9 cellular contexts compared by ENCODE assay signal in the genomic region with DNA sequence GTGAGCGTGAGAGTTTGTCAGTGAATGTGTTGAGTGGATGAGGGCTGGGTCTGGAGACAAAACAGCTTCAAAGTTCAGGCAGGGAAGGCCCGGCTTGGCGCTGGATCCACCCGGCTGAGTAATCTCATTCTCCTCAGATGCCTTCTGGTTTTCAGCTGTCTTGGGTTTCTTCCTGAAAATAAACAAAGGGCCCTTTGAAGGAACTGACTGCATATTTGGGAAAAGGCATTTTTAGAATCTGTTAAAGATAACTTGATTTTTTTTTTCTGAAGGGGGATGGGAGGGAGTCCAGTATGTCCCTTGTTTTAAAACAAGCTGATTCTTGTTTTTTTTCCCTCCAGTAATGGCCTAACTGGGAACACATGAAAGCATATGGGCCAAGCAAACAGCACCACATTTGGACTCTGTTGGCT.
DNase-seq lines count a peak whose midpoint lies in the region; ATAC-seq, FAIRE-seq and TF ChIP-seq lines count a peak whose summit lies in the region.
"Had no signal": no experiment of that assay in that cellular context is flagged by ENCODE, and none has a peak within 500 bp of the region (broad histone marks: within the 10 kb centered on the region; RNA-seq: fewer than 3 reads in every experiment).

No MANE protein-coding gene starts in this region.

- H4K8ac ChIP-seq in H1 (ENCODE audit: extremely low read depth, insufficient read depth, low read length), result no peak overlapping the region; the same call in 1 of the 2 replicates

- DNase-seq in HCEC 1CT (peak; percentile 87), H1 (ENCODE audit: low read depth in 1 of 2, low spot score in 2 of 2) (no peak), lower leg skin (ENCODE audit: low spot score in 2 of 2) (peak; percentile 64 to 91)
- no peak for DNase-seq in stimulated activated CD4-positive, alpha-beta T cell treated with anti-CD3 and anti-CD28 coated beads, Interleukin-4, amount 100 ng/mL, for 24 hours
- DNase-seq: NCI-H187 had no signal

- no peak for TF ChIP-seq EP300 in H1 (IDR thresholded peaks at IDR 0.05; ENCODE audit: borderline replicate concordance in 1 of 2, low read depth in 2 of 2, low read length in 2 of 2)

- no peak overlapping the region for H4K91ac ChIP-seq in H1 (replicated peaks; ENCODE audit: insufficient read length, low read length)

- H4K5ac ChIP-seq in H1 (ENCODE audit: insufficient read length, low read depth, low read length), result no peak overlapping the region

- H3K4me1 ChIP-seq in H1 (replicated peaks in 1 of 4; ENCODE audit: control insufficient read depth in 3 of 4, insufficient read depth in 4 of 4, low read length in 3 of 4) (peaks cover 0 to 7% (median 3%) of the 10 kb centered on the region in 4 experiments; a peak in 2 of 7 replicates), stomach smooth muscle (ENCODE audit: control insufficient read depth, insufficient read depth, low read length) (peaks cover 10% of the 10 kb centered on the region)

- H3K9me3 ChIP-seq in H1 (ENCODE audit: insufficient read depth in 2 of 2, low read depth in 1 of 2, low read length in 1 of 2) (no peaks in the 10 kb centered on the region; a peak in 1 of 4 replicates), stomach smooth muscle (ENCODE audit: control insufficient read depth in 2 of 2, low read length in 2 of 2) (no peaks in the 10 kb centered on the region)

- ATAC-seq in GM18498 (IDR thresholded peaks at IDR 0.05; ENCODE audit: unreplicated experiment) (no peak), HG03139 (IDR thresholded peaks at IDR 0.05; ENCODE audit: unreplicated experiment) (no peak), GM21367 (IDR thresholded peaks at IDR 0.05; ENCODE audit: unreplicated experiment) (no peak)

- H3K27me3 ChIP-seq in H1 (replicated peaks in 1 of 4; ENCODE audit: control insufficient read depth in 3 of 4, extremely low read depth in 1 of 4, insufficient read depth in 3 of 4, low read length in 3 of 4), result no peaks in the 10 kb centered on the region
- H3K27me3 ChIP-seq in stomach smooth muscle (ENCODE audit: control insufficient read depth in 1 of 2, insufficient read depth in 2 of 2, low read length in 2 of 2), result no peaks in the 10 kb centered on the region

- H3K27ac ChIP-seq in H1 (ENCODE audit: low read depth, low read length), result no peak overlapping the region
- peak overlapping the region; percentile 50 for H3K27ac ChIP-seq in stomach smooth muscle (ENCODE audit: low read length)

- no peak overlapping the region for H2BK15ac ChIP-seq in H1 (ENCODE audit: low read length)

- H2AFZ ChIP-seq in H1 (ENCODE audit: low read length), result peak overlapping the region; percentile 76; the same call in 1 of the 2 replicates

- H3K4me3 ChIP-seq in H1 (ENCODE audit: extremely low read depth in 1 of 4, insufficient read depth in 2 of 4, low read depth in 3 of 4, low read length in 4 of 4) (no peak overlapping the region), lower leg skin (ENCODE audit: low read depth, poor library complexity, severe bottlenecking) (no peak overlapping the region), stomach smooth muscle (ENCODE audit: low read length in 2 of 2) (no peak overlapping the region)

- no peak overlapping the region for H2AK5ac ChIP-seq in H1 (ENCODE audit: low read depth, low read length)

- no peak overlapping the region for H3K4me2 ChIP-seq in H1 (ENCODE audit: insufficient read depth in 1 of 2, low read depth in 2 of 2, low read length in 2 of 2)

- WGBS in H1 (ENCODE audit: extremely low coverage in 1 of 2, insufficient coverage in 1 of 2, insufficient read length in 1 of 2, insufficient replicate concordance in 2 of 2, low coverage in 1 of 2, low lambda C conversion rate in 2 of 2, missing lambda C conversion rate in 1 of 2), 2 experiments, result 91% methylated on average over 4 of the region's 4 CpGs; no CpG with 5 or more reads in 1 of the 2 experiments
- 35 to 42% methylated on average over 4 of the region's 4 CpGs for WGBS in lower leg skin, 2 donors

- no peaks in the 10 kb centered on the region for H3K79me1 ChIP-seq in H1 (ENCODE audit: low read depth, low read length)

- no peak overlapping the region for H3K56ac ChIP-seq in H1 (replicated peaks; ENCODE audit: insufficient read length, low read depth, low read length)

- POLR2A ChIA-PET in H1 (lab: Charles Lee; ENCODE audit: partially characterized antibody), result interaction anchor here (1.1 kb wide), 1 partner anchor 23 kb away, joined by 3 read pairs; no protein-coding TSS in a partner anchor

- no peak for TF ChIP-seq RAD21 in H1 (IDR thresholded peaks at IDR 0.05 in 1 of 2, conservative IDR thresholded peaks at IDR 0.05 in 1 of 2; ENCODE audit: low read depth in 2 of 2, low read length in 2 of 2)

- H2BK5ac ChIP-seq in H1 (ENCODE audit: low read depth, low read length), result no peak overlapping the region

- no peak overlapping the region for H3K4ac ChIP-seq in H1 (replicated peaks; ENCODE audit: insufficient read length, low read depth, low read length)

- no peak overlapping the region for H2BK20ac ChIP-seq in H1 (ENCODE audit: low read length)

- H2BK120ac ChIP-seq in H1 (replicated peaks; ENCODE audit: low read depth, low read length), result no peak overlapping the region

- H2BK12ac ChIP-seq in H1 (ENCODE audit: low read depth, low read length), result no peak overlapping the region

- H3K36me3 ChIP-seq in H1 (ENCODE audit: control insufficient read depth in 2 of 4, insufficient read depth in 4 of 4, low read length in 3 of 4), result peaks cover 0 to 3% (median 0%) of the 10 kb centered on the region in 4 experiments; a peak in 1 of 8 replicates
- peaks cover 2 to 3% of the 10 kb centered on the region in 2 donors for H3K36me3 ChIP-seq in stomach smooth muscle (ENCODE audit: control insufficient read depth in 2 of 2, insufficient read depth in 2 of 2, low read length in 2 of 2)

- TF ChIP-seq POLR2A in H1 (IDR thresholded peaks at IDR 0.05; ENCODE audit: control extremely low read depth in 1 of 2, low read depth in 2 of 2, low read length in 2 of 2), result no peak
- no peak for TF ChIP-seq POLR2A in lower leg skin (IDR thresholded peaks at IDR 0.05)

- intact Hi-C loops in lower leg skin (cut with DNase I; ENCODE audit: low total_unique reads), result no loop called here

- H3K23me2 ChIP-seq in H1 (ENCODE audit: low read depth, low read length), result no peaks in the 10 kb centered on the region

- H4K20me1 ChIP-seq in H1 (replicated peaks in 1 of 2; ENCODE audit: control insufficient read depth in 1 of 2, insufficient read depth in 2 of 2, low read length in 2 of 2), result no peaks in the 10 kb centered on the region

- no peaks in the 10 kb centered on the region for H3K79me2 ChIP-seq in H1 (ENCODE audit: control insufficient read depth in 1 of 2, insufficient read depth in 2 of 2, low read length in 2 of 2)

- H3K18ac ChIP-seq in H1 (ENCODE audit: extremely low read depth, low read length), result no peak overlapping the region

- FAIRE-seq in H1 (lab: Jason Lieb, UNC), result no peak

- TF ChIP-seq CTCF in H1 (IDR thresholded peaks at IDR 0.05; ENCODE audit: control extremely low read depth in 1 of 3, insufficient read depth in 1 of 3, low read depth in 1 of 3, low read length in 3 of 3) (no peak), lower leg skin (IDR thresholded peaks at IDR 0.05) (no peak)

- CTCF ChIA-PET in H1 (lab: Charles Lee; ENCODE audit: partially characterized antibody), result interaction anchor here (0.6 to 3.4 kb wide), 19 partner anchors 9 to 498 kb away, joined by 3 to 18 read pairs (median 4); no protein-coding TSS in a partner anchor

- no peak overlapping the region for H3K23ac ChIP-seq in H1 (ENCODE audit: insufficient read length)

- H3K14ac ChIP-seq in H1 (ENCODE audit: insufficient read length), result no peak overlapping the region

- no peak overlapping the region for H3K9ac ChIP-seq in H1 (replicated peaks in 1 of 4; ENCODE audit: extremely low read depth in 1 of 4, low read depth in 3 of 4, low read length in 3 of 4)
- no peak overlapping the region for H3K9ac ChIP-seq in stomach smooth muscle (ENCODE audit: low read length in 2 of 2)

TF ChIP-seq in H1, 55 proteins besides CTCF, POLR2A, EP300 and RAD21:
- TF ChIP-seq CREB1 (IDR thresholded peaks at IDR 0.05) (no peak), CBX8 (IDR thresholded peaks at IDR 0.05; ENCODE audit: borderline replicate concordance, low read depth, low read length) (no peak), NRF1 (IDR thresholded peaks at IDR 0.05; ENCODE audit: low read depth, low read length) (no peak), SAP30 (IDR thresholded peaks at IDR 0.05; ENCODE audit: insufficient read depth, insufficient replicate concordance, low read length) (no peak), SP4 (IDR thresholded peaks at IDR 0.05; ENCODE audit: low read length) (no peak), RNF2 (IDR thresholded peaks at IDR 0.05; ENCODE audit: borderline replicate concordance, low read depth, low read length, missing control alignments, poor library complexity, severe bottlenecking) (no peak), JUND (IDR thresholded peaks at IDR 0.05; ENCODE audit: low read length) (no peak), TCF12 (IDR thresholded peaks at IDR 0.05; ENCODE audit: low read depth, low read length) (no peak), SIRT6 (IDR thresholded peaks at IDR 0.05; ENCODE audit: low read length) (no peak), YY1 (IDR thresholded peaks at IDR 0.05; ENCODE audit: low read depth, low read length) (no peak), SP2 (IDR thresholded peaks at IDR 0.05; ENCODE audit: low read length) (no peak), TAF7 (optimal IDR thresholded peaks at IDR 0.05; ENCODE audit: borderline replicate concordance, low read depth, low read length) (no peak)
- TF ChIP-seq, protein P1, sequence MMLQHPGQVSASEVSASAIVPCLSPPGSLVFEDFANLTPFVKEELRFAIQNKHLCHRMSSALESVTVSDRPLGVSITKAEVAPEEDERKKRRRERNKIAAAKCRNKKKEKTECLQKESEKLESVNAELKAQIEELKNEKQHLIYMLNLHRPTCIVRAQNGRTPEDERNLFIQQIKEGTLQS (IDR thresholded peaks at IDR 0.05; ENCODE audit: insufficient read depth, low read depth, low read length), result no peak
- TF ChIP-seq, protein P2, sequence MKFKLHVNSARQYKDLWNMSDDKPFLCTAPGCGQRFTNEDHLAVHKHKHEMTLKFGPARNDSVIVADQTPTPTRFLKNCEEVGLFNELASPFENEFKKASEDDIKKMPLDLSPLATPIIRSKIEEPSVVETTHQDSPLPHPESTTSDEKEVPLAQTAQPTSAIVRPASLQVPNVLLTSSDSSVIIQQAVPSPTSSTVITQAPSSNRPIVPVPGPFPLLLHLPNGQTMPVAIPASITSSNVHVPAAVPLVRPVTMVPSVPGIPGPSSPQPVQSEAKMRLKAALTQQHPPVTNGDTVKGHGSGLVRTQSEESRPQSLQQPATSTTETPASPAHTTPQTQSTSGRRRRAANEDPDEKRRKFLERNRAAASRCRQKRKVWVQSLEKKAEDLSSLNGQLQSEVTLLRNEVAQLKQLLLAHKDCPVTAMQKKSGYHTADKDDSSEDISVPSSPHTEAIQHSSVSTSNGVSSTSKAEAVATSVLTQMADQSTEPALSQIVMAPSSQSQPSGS (IDR thresholded peaks at IDR 0.05; ENCODE audit: low read length), result no peak

Comparison
In these comparisons a context has a peak if more than half of its experiments do, and no peak if none do; other contexts are left out.
1. DNase-seq: peak in HCEC 1CT (single experiment) and lower leg skin (2 of 2); none in H1 (0 of 2) and stimulated activated CD4-positive, alpha-beta T cell treated with anti-CD3 and anti-CD28 coated beads, Interleukin-4, amount 100 ng/mL, for 24 hours (single experiment).